In genomic region chr1:213561870-213562269, GRCh38 we compare ENCODE assay signal across 31 cellular contexts.
"Had no signal": no experiment of that assay in that cellular context is flagged by ENCODE, and none has a peak within 500 bp of the region (broad histone marks: within the 10 kb centered on the region; RNA-seq: fewer than 3 reads in every experiment).

No MANE protein-coding gene starts in this region.

- H3K27ac ChIP-seq: brain microvascular endothelial cell, coronary artery, dorsolateral prefrontal cortex, esophagus muscularis mucosa, gastroesophageal sphincter, heart right ventricle, hepatocyte had no signal

- ATAC-seq: activated naive CD4-positive, alpha-beta T cell treated with anti-CD3 and anti-CD28 coated beads, Interleukin-2, amount 50 U/mL, for 72 hours; activated T-cell treated with anti-CD3 and anti-CD28 coated beads, Interleukin-2, amount 50 U/mL, for 72 hours; effector memory CD8-positive, alpha-beta T cell; gastroesophageal sphincter; heart right ventricle; T-helper 17 cell had no signal

- H3K4me3 ChIP-seq: coronary artery, dorsolateral prefrontal cortex, esophagus muscularis mucosa, gastroesophageal sphincter, heart right ventricle, hepatocyte had no signal

- DNase-seq: activated CD4-positive, alpha-beta memory T cell treated with anti-CD3 and anti-CD28 coated beads, Interleukin-2, amount 10 ng/mL, durations not matched to agents 7 days and 5 days; activated CD4-positive, alpha-beta T cell treated with anti-CD3 and anti-CD28 coated beads for 1 hour; activated CD4-positive, alpha-beta T cell treated with anti-CD3 and anti-CD28 coated beads for 4 hours; activated CD4-positive, alpha-beta T cell treated with anti-CD3 and anti-CD28 coated beads, Interleukin-2, amount 10 ng/mL, durations not matched to agents 7 days and 5 days; activated CD4-positive, alpha-beta T cell treated with anti-CD3 and anti-CD28 coated beads, Interleukin-2, amount 50 U/mL, for 4 hours; activated CD4-positive, CD25-positive, alpha-beta regulatory T cell; activated CD8-positive, alpha-beta memory T cell treated with anti-CD3 and anti-CD28 coated beads, Interleukin-2, amount 50 U/mL, for 48 hours; activated gamma-delta T cell; activated naive CD4-positive, alpha-beta T cell; activated naive CD4-positive, alpha-beta T cell treated with anti-CD3 and anti-CD28 coated beads, Interleukin-2, amount 10 ng/mL, durations not matched to agents 7 days and 5 days; activated naive CD8-positive, alpha-beta T cell treated with anti-CD3 and anti-CD28 coated beads, Interleukin-2, amount 10 ng/mL, durations not matched to agents 7 days and 5 days; activated T-cell treated with anti-CD3 and anti-CD28 coated beads for 4 hours; activated T-cell treated with anti-CD3 and anti-CD28 coated beads, Interleukin-2, amount 50 U/mL, for 24 hours; activated T-cell treated with anti-CD3 and anti-CD28 coated beads, Interleukin-2, amount 50 U/mL, for 72 hours; amniotic stem cell; anterior cingulate cortex; brain microvascular endothelial cell; dorsolateral prefrontal cortex; effector memory CD8-positive, alpha-beta T cell; erythroblast; foreskin melanocyte; heart right ventricle; T-helper 17 cell; T1000 had no signal

- H3K36me3 ChIP-seq: brain microvascular endothelial cell, esophagus muscularis mucosa, gastroesophageal sphincter, heart right ventricle had no signal

- H3K27me3 ChIP-seq: brain microvascular endothelial cell, dorsolateral prefrontal cortex, esophagus muscularis mucosa, gastroesophageal sphincter, heart right ventricle, hepatocyte had no signal

- H2AFZ ChIP-seq: hepatocyte had no signal

- H3K79me2 ChIP-seq: hepatocyte had no signal

- H3K4me2 ChIP-seq: hepatocyte had no signal

- H3K4me1 ChIP-seq: esophagus muscularis mucosa, gastroesophageal sphincter, heart right ventricle had no signal

- FAIRE-seq: astrocyte, bronchial epithelial cell had no signal
